Comparison of ENCODE assay signal across 8 cellular contexts in the genomic region with DNA sequence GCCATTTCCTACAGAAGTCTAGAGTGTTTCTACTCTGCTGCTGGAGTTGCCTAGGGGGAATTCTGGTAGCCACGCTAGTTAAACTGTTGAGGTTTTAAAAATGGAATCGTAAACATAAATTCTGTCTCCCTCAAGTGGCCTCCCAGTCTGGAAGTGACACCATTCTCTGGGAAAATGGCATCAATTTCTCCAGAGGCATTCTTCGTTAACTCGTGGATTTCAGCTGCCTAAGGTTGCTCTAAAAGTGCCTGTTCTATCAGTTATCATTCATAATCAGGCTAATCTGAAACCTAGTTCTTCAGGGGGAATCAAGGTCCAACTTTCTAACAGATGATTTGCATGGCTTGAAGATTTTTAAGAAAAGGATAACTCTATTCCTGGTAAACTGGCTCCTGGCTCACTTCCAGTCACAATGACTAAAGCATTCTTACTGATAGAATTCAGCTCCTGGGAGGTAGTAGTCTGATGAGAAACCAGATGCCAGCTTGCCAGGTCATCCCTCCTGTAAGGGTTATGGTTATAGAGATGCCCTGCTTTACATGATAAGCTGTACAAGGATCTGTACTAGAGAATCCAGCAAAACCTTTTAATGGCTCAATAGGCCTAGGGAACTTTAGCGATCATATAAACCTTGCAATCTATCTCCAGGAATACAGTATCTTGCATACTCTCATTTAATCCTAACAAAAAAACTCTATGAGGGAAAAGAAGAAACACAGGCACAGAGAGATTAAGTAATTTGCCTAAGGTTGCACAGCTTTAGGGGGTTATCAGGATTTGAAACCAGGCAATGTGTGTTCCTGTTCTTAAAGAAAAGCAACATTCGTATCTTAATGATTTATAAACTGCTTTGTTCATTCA. TPM values are rescaled to one million over a fixed set of nuclear protein-coding genes. Genes with fewer than 3 reads are reported as not detected.
DNase-seq lines count a peak whose midpoint lies in the region; ATAC-seq and TF ChIP-seq lines count a peak whose summit lies in the region.

No MANE protein-coding gene starts in this region.

- intact Hi-C loops in adrenal gland (cut with DNase I) (no loop called here), spleen (cut with DNase I; ENCODE audit: low total_unique reads) (loop anchor here (10.0 kb wide), 1 partner anchor 612 kb away; the partner anchor contains the start of gene PCNX4)

- no peaks in the 10 kb centered on the region for H3K9me3 ChIP-seq in DND-41 (ENCODE audit: insufficient read depth, low read length, severe bottlenecking)
- H3K9me3 ChIP-seq in adrenal gland (replicated peaks in 1 of 3): no peaks in the 10 kb centered on the region
- H3K9me3 ChIP-seq in iPS-18c (ENCODE audit: control insufficient read depth, insufficient read depth, low read length): peaks cover 2% of the 10 kb centered on the region
- H3K9me3 ChIP-seq in spleen: no peaks in the 10 kb centered on the region

- peak overlapping the region; percentile 74 to 79; a peak in 3 of 4 replicates for H3K4me3 ChIP-seq in DND-41 (ENCODE audit: low read depth in 1 of 2, low read length in 2 of 2)
- H3K4me3 ChIP-seq in Jurkat, Clone E6-1 (ENCODE audit: low read length): peak overlapping the region; percentile 90
- H3K4me3 ChIP-seq in adrenal gland: peak overlapping the region in 2 of 4 donors; percentile 88 to 89
- H3K4me3 ChIP-seq in iPS-18c (ENCODE audit: insufficient read depth, low read depth, low read length): peak overlapping the region; percentile 72
- peak overlapping the region; percentile 74 to 98 (median 90) for H3K4me3 ChIP-seq in spleen

- H3K36me3 ChIP-seq in DND-41 (ENCODE audit: insufficient read depth, low read length) (peaks cover 6% of the 10 kb centered on the region), adrenal gland (replicated peaks in 1 of 2) (peaks cover 0 to 16% of the 10 kb centered on the region in 2 donors), spleen (peaks cover 0 to 20% (median 1%) of the 10 kb centered on the region in 6 donors)

- TF ChIP-seq CTCF in DND-41 (IDR thresholded peaks at IDR 0.05; ENCODE audit: borderline replicate concordance, extremely low read depth, low read length, poor library complexity, severe bottlenecking): no peak
- TF ChIP-seq CTCF in adrenal gland (IDR thresholded peaks at IDR 0.05): no peak
- TF ChIP-seq CTCF in spleen (IDR thresholded peaks at IDR 0.05 in 8 of 11, conservative IDR thresholded peaks at IDR 0.05 in 3 of 11): no peak

- H2AFZ ChIP-seq in DND-41 (ENCODE audit: low read depth, low read length): peak overlapping the region; percentile 97

- H4K20me1 ChIP-seq in DND-41 (ENCODE audit: insufficient read depth, low read length): no peaks in the 10 kb centered on the region

- H3K4me2 ChIP-seq in DND-41 (ENCODE audit: insufficient read depth, low read length): peak overlapping the region; percentile 89

- H3K9ac ChIP-seq in DND-41 (ENCODE audit: low read depth, low read length): peak overlapping the region; percentile 84

- DNase-seq in DND-41 (no peak), adrenal gland (peak; percentile 43 to 76 (median 71)), spleen (no peak), NCI-H748 treated with DMSO at 0.1 percent for 48 hours (lab: John Stamatoyannopoulos, UW) (no peak)
- DNase-seq in Jurkat, Clone E6-1 (ENCODE audit: low read depth, low spot score): no peak

- H3K27me3 ChIP-seq in DND-41 (ENCODE audit: insufficient read depth, low read length, poor library complexity): no peaks in the 10 kb centered on the region
- no peaks in the 10 kb centered on the region for H3K27me3 ChIP-seq in adrenal gland
- no peaks in the 10 kb centered on the region for H3K27me3 ChIP-seq in spleen (replicated peaks in 1 of 7)

- TF ChIP-seq POLR2A in adrenal gland (IDR thresholded peaks at IDR 0.05) (peak in 1 of 2 donors; percentile 6), spleen (IDR thresholded peaks at IDR 0.05) (no peak)

- H3K79me2 ChIP-seq in DND-41 (ENCODE audit: insufficient read depth, low read length): peaks cover 44% of the 10 kb centered on the region

- H3K4me1 ChIP-seq in DND-41 (ENCODE audit: insufficient read depth, low read length) (peaks cover 50% of the 10 kb centered on the region), adrenal gland (replicated peaks in 1 of 2) (peaks cover 29 to 67% of the 10 kb centered on the region in 2 donors), spleen (peaks cover 36 to 72% (median 61%) of the 10 kb centered on the region in 6 donors)

- 26 to 34% (median 29%) methylated on average over 6 of the region's 6 CpGs for WGBS in adrenal gland, 4 donors
- 45 to 60% (median 48%) methylated on average over 6 of the region's 6 CpGs for WGBS in spleen, 5 donors

- peak overlapping the region; percentile 87; the same call in 1 of the 2 replicates for H3K27ac ChIP-seq in DND-41 (ENCODE audit: low read length)
- peak overlapping the region; percentile 9 to 97 (median 95) for H3K27ac ChIP-seq in adrenal gland
- peak overlapping the region in 7 of 8 donors; percentile 22 to 97 (median 94) for H3K27ac ChIP-seq in spleen

- ATAC-seq in DND-41 (ENCODE audit: insufficient read depth, low read depth): no peak
- ATAC-seq in HG03439 (IDR thresholded peaks at IDR 0.05; ENCODE audit: unreplicated experiment): no peak
- no peak for ATAC-seq in HG03520 (IDR thresholded peaks at IDR 0.05; ENCODE audit: unreplicated experiment)

RNA-seq across cellular contexts. Expression of gene L3HYPDH, which starts 1.5 kb away (rescaled TPM):
- 13.8 TPM for polyA plus RNA-seq in Jurkat, Clone E6-1 (2012; ENCODE audit: insufficient read depth, insufficient read length)
- total RNA-seq in adrenal gland (10 to 100 TPM in 7 of 8 donors, 1 to 10 TPM in 1; 7.1 to 59.2 (median 23.8) TPM), spleen (10 to 100 TPM; 24.8 to 71.8 (median 39.2) TPM)
- polyA plus RNA-seq in adrenal gland (10 to 100 TPM; 15.8 to 59.1 (median 23.2) TPM), spleen (10 to 100 TPM; 39.9 to 50.2 (median 49.7) TPM)

RNA-seq across cellular contexts. Expression of gene JKAMP, which starts 1.6 kb away (rescaled TPM):
- polyA plus RNA-seq in Jurkat, Clone E6-1 (2012; ENCODE audit: insufficient read depth, insufficient read length): 59.0 TPM
- total RNA-seq in adrenal gland (10 to 100 TPM; 35.7 to 93.8 (median 53.9) TPM), spleen (10 to 100 TPM; 28.5 to 92.2 (median 40.4) TPM)
- polyA plus RNA-seq in adrenal gland (100 to 1,000 TPM in 1 of 3 donors, 10 to 100 TPM in 2; 17.7 to 102 (median 23.5) TPM), spleen (10 to 100 TPM; 18.9 to 23.4 (median 21.9) TPM)

RNA-seq across cellular contexts. Expression of gene GPR135, which starts 17.5 kb away (rescaled TPM):
- polyA plus RNA-seq in Jurkat, Clone E6-1 (2012; ENCODE audit: insufficient read depth, insufficient read length): 0.96 TPM
- total RNA-seq in adrenal gland: 1 to 10 TPM; 2.5 to 8.6 (median 5.6) TPM
- polyA plus RNA-seq in adrenal gland: 1 to 10 TPM; 2.3 to 3.1 (median 2.5) TPM
- 1 to 10 TPM; 1.8 to 8.3 (median 3.3) TPM for total RNA-seq in spleen
- under 1 TPM; 0.27 to 0.45 (median 0.37) TPM for polyA plus RNA-seq in spleen

Comparison
In these comparisons a context has a peak if more than half of its experiments do, and no peak if none do; other contexts are left out.
1. DNase-seq: peak in adrenal gland (7 of 7); none in DND-41 (single experiment), Jurkat, Clone E6-1 (single experiment), spleen (single experiment) and NCI-H748 treated with DMSO at 0.1 percent for 48 hours (single experiment).
2. Peak in every context shown above with its lines, with median percentiles within 50 percentile points of each other: H3K27ac ChIP-seq.